In genomic region chr6:41846666-41847237, GRCh38 we compare ENCODE assay signal across 8 cellular contexts.
A peak's percentile ranks its signal among the peaks of the same experiment; 100 is the strongest.
DNase-seq lines count a peak whose midpoint lies in the region; ATAC-seq and TF ChIP-seq lines count a peak whose summit lies in the region.

No MANE protein-coding gene starts in this region.

- H3K9me3 ChIP-seq in iPS DF 6.9 (ENCODE audit: control insufficient read depth, insufficient read depth, low read length), result no peaks in the 10 kb centered on the region

- in situ Hi-C loops in astrocyte of the spinal cord (cut with HindIII; ENCODE audit: low sequenced_read_pairs), result no loop called here

- peak; percentile 73 for DNase-seq in AG09319 (ENCODE audit: extremely low read depth, low read depth)
- DNase-seq in NCI-H2081 (lab: John Stamatoyannopoulos, UW), result peak; percentile 35 to 44
- peak; percentile 71 for DNase-seq in T1000 (lab: John Stamatoyannopoulos, UW)
- peak; percentile 95 for DNase-seq in astrocyte of the spinal cord (ENCODE audit: low read depth, low spot score)
- peak; percentile 55 for DNase-seq in iPS DF 6.9 (ENCODE audit: low read depth, low spot score)
- peak; percentile 19 to 70 (median 26) for DNase-seq in stimulated activated CD4-positive, alpha-beta T cell treated with anti-CD3 and anti-CD28 coated beads, Interleukin-12 subunit alpha, Interleukin-12 subunit beta, amount 100 ng/mL, for 48 hours (ENCODE audit: low read depth in 2 of 3, low spot score in 1 of 3)

- no peaks in the 10 kb centered on the region for H3K36me3 ChIP-seq in iPS DF 6.9 (ENCODE audit: control insufficient read depth, insufficient read depth, low read length)

- H3K27ac ChIP-seq in iPS DF 6.9 (ENCODE audit: low read length), result no peak overlapping the region

- H3K4me3 ChIP-seq in astrocyte of the spinal cord (ENCODE audit: low read depth, low read length) (no peak overlapping the region), iPS DF 6.9 (ENCODE audit: low read length) (no peak overlapping the region)

- peak; percentile 46 for ATAC-seq in GM18909 (IDR thresholded peaks at IDR 0.05; ENCODE audit: poor library complexity, unreplicated experiment)
- no peak for ATAC-seq in HG03139 (IDR thresholded peaks at IDR 0.05; ENCODE audit: unreplicated experiment)

- no peaks in the 10 kb centered on the region for H3K27me3 ChIP-seq in iPS DF 6.9 (ENCODE audit: control insufficient read depth, insufficient read depth, low read length)

- TF ChIP-seq CTCF in AG09319 (IDR thresholded peaks at IDR 0.05; ENCODE audit: low read depth, low read length) (peak; percentile 92), astrocyte of the spinal cord (IDR thresholded peaks at IDR 0.05; ENCODE audit: low read depth, low read length) (peak; percentile 90)

- no CpG with 5 or more reads among the region's 1 CpG for WGBS in iPS DF 6.9 (ENCODE audit: insufficient coverage, insufficient read length)

- H3K4me1 ChIP-seq in iPS DF 6.9 (ENCODE audit: control insufficient read depth, insufficient read depth, low read length), result no peaks in the 10 kb centered on the region; the same call in 1 of the 2 replicates

Comparison
In these comparisons a context has a peak if more than half of its experiments do, and no peak if none do; other contexts are left out.
1. DNase-seq: peak in every context shown above with its lines; median percentile 95 in astrocyte of the spinal cord; 73 in AG09319; 71 in T1000; 55 in iPS DF 6.9; 40 in NCI-H2081; 26 in stimulated activated CD4-positive, alpha-beta T cell treated with anti-CD3 and anti-CD28 coated beads, Interleukin-12 subunit alpha, Interleukin-12 subunit beta, amount 100 ng/mL, for 48 hours.